In the genomic region with DNA sequence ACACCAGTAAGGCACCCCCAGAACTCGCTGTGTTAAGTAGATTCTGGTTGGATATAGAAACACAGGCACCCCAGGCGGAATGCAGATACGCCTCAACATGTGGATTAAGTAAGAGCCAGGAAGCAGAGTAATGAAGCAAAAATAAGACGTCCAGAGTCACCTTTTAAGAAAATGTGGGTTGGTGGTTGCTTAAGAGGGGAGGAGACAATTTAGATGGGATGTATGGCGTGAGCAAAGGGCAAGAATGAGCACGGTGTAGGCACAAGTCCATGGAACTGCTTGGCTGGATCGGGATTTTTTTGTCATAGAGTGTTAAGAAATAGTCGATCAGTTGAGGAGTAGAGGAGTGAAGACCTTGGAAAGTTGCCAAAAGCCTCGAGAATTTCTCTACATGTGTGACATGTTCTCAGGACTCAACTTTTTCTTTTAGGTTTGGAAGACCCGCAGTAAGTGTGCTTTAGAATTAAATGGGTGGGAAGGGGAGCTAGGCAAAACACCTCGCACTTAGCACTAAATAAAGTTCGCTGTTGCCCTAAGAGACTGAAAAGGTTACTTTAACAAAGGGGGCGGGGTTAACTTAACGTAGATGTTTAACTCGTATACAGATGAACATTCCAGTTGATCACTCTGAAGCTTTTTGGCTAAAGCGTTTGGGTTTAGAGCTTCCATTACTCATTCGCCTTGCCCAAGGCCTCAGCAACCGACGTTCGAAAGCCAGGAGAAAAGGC, we compare ENCODE assay signal across 8 cellular contexts. TPM values are rescaled to one million over a fixed set of nuclear protein-coding genes. Genes with fewer than 3 reads are reported as not detected.
DNase-seq lines count a peak whose midpoint lies in the region; ATAC-seq and TF ChIP-seq lines count a peak whose summit lies in the region.

No MANE protein-coding gene starts in this region.

- H3K27ac ChIP-seq in esophagus squamous epithelium: peak overlapping the region; percentile 84 to 99 (median 97)

- DNase-seq in NCI-H82 (lab: John Stamatoyannopoulos, UW): peak; percentile 71
- DNase-seq in NCI-H82 treated with DMSO at 0.1 percent for 48 hours (lab: John Stamatoyannopoulos, UW; ENCODE audit: unreplicated experiment): no peak
- peak; percentile 77 for DNase-seq in SIG-M5 (lab: John Stamatoyannopoulos, UW)
- no peak for DNase-seq in esophagus squamous epithelium (lab: John Stamatoyannopoulos, UW)
- DNase-seq in retinal pigment epithelial cell (ENCODE audit: low read depth): no peak
- no peak for DNase-seq in NCI-H128 (lab: John Stamatoyannopoulos, UW; ENCODE audit: unreplicated experiment)
- no peak for DNase-seq in SK-N-DZ (ENCODE audit: low spot score)

- no peaks in the 10 kb centered on the region for H3K9me3 ChIP-seq in esophagus squamous epithelium

- TF ChIP-seq CTCF in esophagus squamous epithelium (IDR thresholded peaks at IDR 0.05) (no peak), retinal pigment epithelial cell (conservative IDR thresholded peaks at IDR 0.05; ENCODE audit: low read depth, low read length) (no peak)

- no peak for ATAC-seq in HG02970 (IDR thresholded peaks at IDR 0.05; ENCODE audit: low FRiP score, unreplicated experiment)

- 17 to 22% methylated on average over 19 to 20 of the region's 20 CpGs for WGBS in esophagus squamous epithelium, 2 donors

- H3K36me3 ChIP-seq in esophagus squamous epithelium: no peaks in the 10 kb centered on the region

- TF ChIP-seq POLR2A in esophagus squamous epithelium (IDR thresholded peaks at IDR 0.05): no peak

- H3K4me1 ChIP-seq in esophagus squamous epithelium: peaks cover 0 to 36% (median 17%) of the 10 kb centered on the region in 3 donors

- H3K27me3 ChIP-seq in esophagus squamous epithelium: no peaks in the 10 kb centered on the region

- H3K4me3 ChIP-seq in esophagus squamous epithelium: peak overlapping the region; percentile 70 to 95 (median 88)
- H3K4me3 ChIP-seq in retinal pigment epithelial cell (ENCODE audit: low read length): peak overlapping the region; percentile 80

- intact Hi-C loops in esophagus squamous epithelium (cut with DNase I): no loop called here

RNA-seq across cellular contexts. Expression of gene SLC39A10, which starts 0.7 kb away (rescaled TPM):
- 10 to 100 TPM in 2 of 4 donors, 1 to 10 TPM in 2; 2.0 to 15.3 (median 9.3) TPM for total RNA-seq in esophagus squamous epithelium
- 47.8 and 67.3 TPM in 2 replicates for polyA plus RNA-seq in SK-N-DZ (2014; cell fraction: cytosol; rRNA removed)
- polyA plus RNA-seq in SK-N-DZ (2014; cell fraction: nucleus; rRNA removed): 30.9 and 57.2 TPM in 2 replicates

Comparison
In these comparisons a context has a peak if more than half of its experiments do, and no peak if none do; other contexts are left out.
1. DNase-seq: peak in NCI-H82 (single experiment) and SIG-M5 (single experiment); none in NCI-H82 treated with DMSO at 0.1 percent for 48 hours (single experiment), esophagus squamous epithelium (single experiment), retinal pigment epithelial cell (single experiment), NCI-H128 (single experiment) and SK-N-DZ (single experiment).